In the genomic region with DNA sequence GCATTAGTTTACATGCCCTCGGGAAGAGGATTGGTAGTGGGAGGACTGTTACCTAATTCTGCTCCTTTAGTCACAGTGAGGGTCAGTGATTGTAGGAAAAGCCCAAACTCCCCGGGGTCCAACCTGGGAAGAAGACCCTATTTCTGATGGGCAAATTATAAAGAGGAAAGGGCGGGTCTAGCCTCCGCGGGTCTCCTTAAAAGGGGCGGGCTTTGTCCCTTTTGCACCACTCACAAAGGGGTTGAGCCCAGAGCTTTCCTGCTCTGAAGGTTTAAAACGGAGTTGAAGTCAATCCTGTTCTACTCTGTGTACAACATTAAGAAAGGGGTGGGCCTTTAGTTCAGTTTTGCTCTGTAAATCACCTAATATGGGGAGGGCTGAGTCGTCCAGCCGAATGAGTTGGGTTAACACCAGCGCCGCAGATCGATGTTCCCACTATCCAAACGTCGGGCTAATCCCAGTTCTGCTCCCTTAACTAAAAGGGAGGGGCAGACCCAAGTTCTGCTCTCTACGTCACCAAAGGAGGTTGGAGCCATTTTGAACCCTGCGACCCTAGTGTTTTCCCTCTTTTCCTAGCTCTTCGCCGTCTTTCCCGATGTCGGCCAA, we compare ENCODE assay signal across 1 cellular context.
TF ChIP-seq lines count a peak whose summit lies in the region.

No MANE protein-coding gene starts in this region.

TF ChIP-seq in HepG2, 621 proteins besides CTCF, POLR2A, EP300 and RAD21 (continued from another document and continues in another):
- TF ChIP-seq, protein P1, sequence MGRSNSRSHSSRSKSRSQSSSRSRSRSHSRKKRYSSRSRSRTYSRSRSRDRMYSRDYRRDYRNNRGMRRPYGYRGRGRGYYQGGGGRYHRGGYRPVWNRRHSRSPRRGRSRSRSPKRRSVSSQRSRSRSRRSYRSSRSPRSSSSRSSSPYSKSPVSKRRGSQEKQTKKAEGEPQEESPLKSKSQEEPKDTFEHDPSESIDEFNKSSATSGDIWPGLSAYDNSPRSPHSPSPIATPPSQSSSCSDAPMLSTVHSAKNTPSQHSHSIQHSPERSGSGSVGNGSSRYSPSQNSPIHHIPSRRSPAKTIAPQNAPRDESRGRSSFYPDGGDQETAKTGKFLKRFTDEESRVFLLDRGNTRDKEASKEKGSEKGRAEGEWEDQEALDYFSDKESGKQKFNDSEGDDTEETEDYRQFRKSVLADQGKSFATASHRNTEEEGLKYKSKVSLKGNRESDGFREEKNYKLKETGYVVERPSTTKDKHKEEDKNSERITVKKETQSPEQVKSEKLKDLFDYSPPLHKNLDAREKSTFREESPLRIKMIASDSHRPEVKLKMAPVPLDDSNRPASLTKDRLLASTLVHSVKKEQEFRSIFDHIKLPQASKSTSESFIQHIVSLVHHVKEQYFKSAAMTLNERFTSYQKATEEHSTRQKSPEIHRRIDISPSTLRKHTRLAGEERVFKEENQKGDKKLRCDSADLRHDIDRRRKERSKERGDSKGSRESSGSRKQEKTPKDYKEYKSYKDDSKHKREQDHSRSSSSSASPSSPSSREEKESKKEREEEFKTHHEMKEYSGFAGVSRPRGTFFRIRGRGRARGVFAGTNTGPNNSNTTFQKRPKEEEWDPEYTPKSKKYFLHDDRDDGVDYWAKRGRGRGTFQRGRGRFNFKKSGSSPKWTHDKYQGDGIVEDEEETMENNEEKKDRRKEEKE (IDR thresholded peaks at IDR 0.05) = no peak
- TF ChIP-seq ZNF17 (CRISPR knock-in tag; IDR thresholded peaks at IDR 0.05) (no peak), ZBTB20 (CRISPR knock-in tag; IDR thresholded peaks at IDR 0.05; ENCODE audit: borderline replicate concordance, low read depth) (peak; percentile 52; the same call in 1 of the 2 replicates), NFYC (CRISPR knock-in tag; IDR thresholded peaks at IDR 0.05) (no peak), ZNF850 (CRISPR knock-in tag; conservative IDR thresholded peaks at IDR 0.05) (no peak), ZBTB42 (CRISPR knock-in tag; IDR thresholded peaks at IDR 0.05) (no peak), KDM1A (CRISPR knock-in tag; IDR thresholded peaks at IDR 0.05) (no peak), SIX1 (CRISPR knock-in tag; IDR thresholded peaks at IDR 0.05; ENCODE audit: borderline replicate concordance) (no peak), ZNF224 (CRISPR knock-in tag; IDR thresholded peaks at IDR 0.05) (no peak), YY1 (IDR thresholded peaks at IDR 0.05; ENCODE audit: insufficient read depth, insufficient replicate concordance, low read depth, low read length) (peak; percentile 89), ZSCAN21 (CRISPR knock-in tag; IDR thresholded peaks at IDR 0.05; ENCODE audit: borderline replicate concordance) (no peak), MTA3 (CRISPR knock-in tag; IDR thresholded peaks at IDR 0.05) (no peak), NCOA2 (CRISPR knock-in tag; IDR thresholded peaks at IDR 0.05) (0 out of 2 replicates have a peak, but pooled peaks have one; percentile 1), ZNF782 (CRISPR knock-in tag; IDR thresholded peaks at IDR 0.05; ENCODE audit: borderline replicate concordance) (no peak), SP5 (CRISPR knock-in tag; IDR thresholded peaks at IDR 0.05; ENCODE audit: borderline replicate concordance, low read depth) (no peak), POLR2AphosphoS5 (IDR thresholded peaks at IDR 0.05; ENCODE audit: low read depth, low read length) (peak; percentile 35; the same call in 1 of the 2 replicates), NR2F2 (IDR thresholded peaks at IDR 0.05; ENCODE audit: borderline replicate concordance, low read depth) (no peak), DR1 (CRISPR knock-in tag; IDR thresholded peaks at IDR 0.05) (no peak), ZNF350 (CRISPR knock-in tag; IDR thresholded peaks at IDR 0.05; ENCODE audit: borderline replicate concordance, low read depth) (no peak), FOXJ3 (CRISPR knock-in tag; IDR thresholded peaks at IDR 0.05; ENCODE audit: borderline replicate concordance) (no peak)
- TF ChIP-seq, protein P2, sequence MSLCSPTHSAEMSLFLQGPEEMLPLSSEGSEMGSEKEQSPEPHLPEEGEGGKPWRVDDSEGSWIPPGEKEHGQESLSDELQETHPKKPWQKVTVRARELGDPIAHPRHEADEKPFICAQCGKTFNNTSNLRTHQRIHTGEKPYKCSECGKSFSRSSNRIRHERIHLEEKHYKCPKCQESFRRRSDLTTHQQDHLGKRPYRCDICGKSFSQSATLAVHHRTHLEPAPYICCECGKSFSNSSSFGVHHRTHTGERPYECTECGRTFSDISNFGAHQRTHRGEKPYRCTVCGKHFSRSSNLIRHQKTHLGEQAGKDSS (CRISPR knock-in tag; IDR thresholded peaks at IDR 0.05; ENCODE audit: borderline replicate concordance, low read depth) = no peak; the same call in 1 of the 2 replicates
- TF ChIP-seq, protein P3, sequence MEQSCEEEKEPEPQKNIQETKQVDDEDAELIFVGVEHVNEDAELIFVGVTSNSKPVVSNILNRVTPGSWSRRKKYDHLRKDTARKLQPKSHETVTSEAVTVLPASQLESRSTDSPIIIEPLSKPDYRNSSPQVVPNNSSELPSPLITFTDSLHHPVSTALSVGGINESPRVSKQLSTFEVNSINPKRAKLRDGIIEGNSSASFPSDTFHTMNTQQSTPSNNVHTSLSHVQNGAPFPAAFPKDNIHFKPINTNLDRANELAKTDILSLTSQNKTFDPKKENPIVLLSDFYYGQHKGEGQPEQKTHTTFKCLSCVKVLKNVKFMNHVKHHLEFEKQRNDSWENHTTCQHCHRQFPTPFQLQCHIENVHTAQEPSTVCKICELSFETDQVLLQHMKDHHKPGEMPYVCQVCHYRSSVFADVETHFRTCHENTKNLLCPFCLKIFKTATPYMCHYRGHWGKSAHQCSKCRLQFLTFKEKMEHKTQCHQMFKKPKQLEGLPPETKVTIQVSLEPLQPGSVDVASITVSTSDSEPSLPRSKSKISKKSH (CRISPR knock-in tag; IDR thresholded peaks at IDR 0.05; ENCODE audit: borderline replicate concordance) = no peak; the same call in 1 of the 2 replicates
- TF ChIP-seq, protein P4, sequence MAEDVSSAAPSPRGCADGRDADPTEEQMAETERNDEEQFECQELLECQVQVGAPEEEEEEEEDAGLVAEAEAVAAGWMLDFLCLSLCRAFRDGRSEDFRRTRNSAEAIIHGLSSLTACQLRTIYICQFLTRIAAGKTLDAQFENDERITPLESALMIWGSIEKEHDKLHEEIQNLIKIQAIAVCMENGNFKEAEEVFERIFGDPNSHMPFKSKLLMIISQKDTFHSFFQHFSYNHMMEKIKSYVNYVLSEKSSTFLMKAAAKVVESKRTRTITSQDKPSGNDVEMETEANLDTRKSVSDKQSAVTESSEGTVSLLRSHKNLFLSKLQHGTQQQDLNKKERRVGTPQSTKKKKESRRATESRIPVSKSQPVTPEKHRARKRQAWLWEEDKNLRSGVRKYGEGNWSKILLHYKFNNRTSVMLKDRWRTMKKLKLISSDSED (CRISPR knock-in tag; IDR thresholded peaks at IDR 0.05) = no peak
- TF ChIP-seq, protein P5, sequence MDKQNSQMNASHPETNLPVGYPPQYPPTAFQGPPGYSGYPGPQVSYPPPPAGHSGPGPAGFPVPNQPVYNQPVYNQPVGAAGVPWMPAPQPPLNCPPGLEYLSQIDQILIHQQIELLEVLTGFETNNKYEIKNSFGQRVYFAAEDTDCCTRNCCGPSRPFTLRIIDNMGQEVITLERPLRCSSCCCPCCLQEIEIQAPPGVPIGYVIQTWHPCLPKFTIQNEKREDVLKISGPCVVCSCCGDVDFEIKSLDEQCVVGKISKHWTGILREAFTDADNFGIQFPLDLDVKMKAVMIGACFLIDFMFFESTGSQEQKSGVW (CRISPR knock-in tag; IDR thresholded peaks at IDR 0.05; ENCODE audit: borderline replicate concordance) = no peak
- TF ChIP-seq, protein P6, sequence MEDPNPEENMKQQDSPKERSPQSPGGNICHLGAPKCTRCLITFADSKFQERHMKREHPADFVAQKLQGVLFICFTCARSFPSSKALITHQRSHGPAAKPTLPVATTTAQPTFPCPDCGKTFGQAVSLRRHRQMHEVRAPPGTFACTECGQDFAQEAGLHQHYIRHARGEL (CRISPR knock-in tag; IDR thresholded peaks at IDR 0.05) = no peak
- TF ChIP-seq, protein P7, sequence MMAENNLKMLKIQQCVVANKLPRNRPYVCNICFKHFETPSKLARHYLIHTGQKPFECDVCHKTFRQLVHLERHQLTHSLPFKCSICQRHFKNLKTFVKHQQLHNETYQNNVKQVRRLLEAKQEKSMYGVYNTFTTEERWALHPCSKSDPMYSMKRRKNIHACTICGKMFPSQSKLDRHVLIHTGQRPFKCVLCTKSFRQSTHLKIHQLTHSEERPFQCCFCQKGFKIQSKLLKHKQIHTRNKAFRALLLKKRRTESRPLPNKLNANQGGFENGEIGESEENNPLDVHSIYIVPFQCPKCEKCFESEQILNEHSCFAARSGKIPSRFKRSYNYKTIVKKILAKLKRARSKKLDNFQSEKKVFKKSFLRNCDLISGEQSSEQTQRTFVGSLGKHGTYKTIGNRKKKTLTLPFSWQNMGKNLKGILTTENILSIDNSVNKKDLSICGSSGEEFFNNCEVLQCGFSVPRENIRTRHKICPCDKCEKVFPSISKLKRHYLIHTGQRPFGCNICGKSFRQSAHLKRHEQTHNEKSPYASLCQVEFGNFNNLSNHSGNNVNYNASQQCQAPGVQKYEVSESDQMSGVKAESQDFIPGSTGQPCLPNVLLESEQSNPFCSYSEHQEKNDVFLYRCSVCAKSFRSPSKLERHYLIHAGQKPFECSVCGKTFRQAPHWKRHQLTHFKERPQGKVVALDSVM (CRISPR knock-in tag; IDR thresholded peaks at IDR 0.05) = no peak
- TF ChIP-seq, protein P8, sequence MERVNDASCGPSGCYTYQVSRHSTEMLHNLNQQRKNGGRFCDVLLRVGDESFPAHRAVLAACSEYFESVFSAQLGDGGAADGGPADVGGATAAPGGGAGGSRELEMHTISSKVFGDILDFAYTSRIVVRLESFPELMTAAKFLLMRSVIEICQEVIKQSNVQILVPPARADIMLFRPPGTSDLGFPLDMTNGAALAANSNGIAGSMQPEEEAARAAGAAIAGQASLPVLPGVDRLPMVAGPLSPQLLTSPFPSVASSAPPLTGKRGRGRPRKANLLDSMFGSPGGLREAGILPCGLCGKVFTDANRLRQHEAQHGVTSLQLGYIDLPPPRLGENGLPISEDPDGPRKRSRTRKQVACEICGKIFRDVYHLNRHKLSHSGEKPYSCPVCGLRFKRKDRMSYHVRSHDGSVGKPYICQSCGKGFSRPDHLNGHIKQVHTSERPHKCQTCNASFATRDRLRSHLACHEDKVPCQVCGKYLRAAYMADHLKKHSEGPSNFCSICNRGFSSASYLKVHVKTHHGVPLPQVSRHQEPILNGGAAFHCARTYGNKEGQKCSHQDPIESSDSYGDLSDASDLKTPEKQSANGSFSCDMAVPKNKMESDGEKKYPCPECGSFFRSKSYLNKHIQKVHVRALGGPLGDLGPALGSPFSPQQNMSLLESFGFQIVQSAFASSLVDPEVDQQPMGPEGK (CRISPR knock-in tag; IDR thresholded peaks at IDR 0.05) = 0 out of 2 replicates have a peak, but pooled peaks have one; percentile 6
- TF ChIP-seq, protein P9, sequence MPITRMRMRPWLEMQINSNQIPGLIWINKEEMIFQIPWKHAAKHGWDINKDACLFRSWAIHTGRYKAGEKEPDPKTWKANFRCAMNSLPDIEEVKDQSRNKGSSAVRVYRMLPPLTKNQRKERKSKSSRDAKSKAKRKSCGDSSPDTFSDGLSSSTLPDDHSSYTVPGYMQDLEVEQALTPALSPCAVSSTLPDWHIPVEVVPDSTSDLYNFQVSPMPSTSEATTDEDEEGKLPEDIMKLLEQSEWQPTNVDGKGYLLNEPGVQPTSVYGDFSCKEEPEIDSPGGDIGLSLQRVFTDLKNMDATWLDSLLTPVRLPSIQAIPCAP (CRISPR knock-in tag; IDR thresholded peaks at IDR 0.05; ENCODE audit: low read depth) = no peak
- TF ChIP-seq, protein P10, sequence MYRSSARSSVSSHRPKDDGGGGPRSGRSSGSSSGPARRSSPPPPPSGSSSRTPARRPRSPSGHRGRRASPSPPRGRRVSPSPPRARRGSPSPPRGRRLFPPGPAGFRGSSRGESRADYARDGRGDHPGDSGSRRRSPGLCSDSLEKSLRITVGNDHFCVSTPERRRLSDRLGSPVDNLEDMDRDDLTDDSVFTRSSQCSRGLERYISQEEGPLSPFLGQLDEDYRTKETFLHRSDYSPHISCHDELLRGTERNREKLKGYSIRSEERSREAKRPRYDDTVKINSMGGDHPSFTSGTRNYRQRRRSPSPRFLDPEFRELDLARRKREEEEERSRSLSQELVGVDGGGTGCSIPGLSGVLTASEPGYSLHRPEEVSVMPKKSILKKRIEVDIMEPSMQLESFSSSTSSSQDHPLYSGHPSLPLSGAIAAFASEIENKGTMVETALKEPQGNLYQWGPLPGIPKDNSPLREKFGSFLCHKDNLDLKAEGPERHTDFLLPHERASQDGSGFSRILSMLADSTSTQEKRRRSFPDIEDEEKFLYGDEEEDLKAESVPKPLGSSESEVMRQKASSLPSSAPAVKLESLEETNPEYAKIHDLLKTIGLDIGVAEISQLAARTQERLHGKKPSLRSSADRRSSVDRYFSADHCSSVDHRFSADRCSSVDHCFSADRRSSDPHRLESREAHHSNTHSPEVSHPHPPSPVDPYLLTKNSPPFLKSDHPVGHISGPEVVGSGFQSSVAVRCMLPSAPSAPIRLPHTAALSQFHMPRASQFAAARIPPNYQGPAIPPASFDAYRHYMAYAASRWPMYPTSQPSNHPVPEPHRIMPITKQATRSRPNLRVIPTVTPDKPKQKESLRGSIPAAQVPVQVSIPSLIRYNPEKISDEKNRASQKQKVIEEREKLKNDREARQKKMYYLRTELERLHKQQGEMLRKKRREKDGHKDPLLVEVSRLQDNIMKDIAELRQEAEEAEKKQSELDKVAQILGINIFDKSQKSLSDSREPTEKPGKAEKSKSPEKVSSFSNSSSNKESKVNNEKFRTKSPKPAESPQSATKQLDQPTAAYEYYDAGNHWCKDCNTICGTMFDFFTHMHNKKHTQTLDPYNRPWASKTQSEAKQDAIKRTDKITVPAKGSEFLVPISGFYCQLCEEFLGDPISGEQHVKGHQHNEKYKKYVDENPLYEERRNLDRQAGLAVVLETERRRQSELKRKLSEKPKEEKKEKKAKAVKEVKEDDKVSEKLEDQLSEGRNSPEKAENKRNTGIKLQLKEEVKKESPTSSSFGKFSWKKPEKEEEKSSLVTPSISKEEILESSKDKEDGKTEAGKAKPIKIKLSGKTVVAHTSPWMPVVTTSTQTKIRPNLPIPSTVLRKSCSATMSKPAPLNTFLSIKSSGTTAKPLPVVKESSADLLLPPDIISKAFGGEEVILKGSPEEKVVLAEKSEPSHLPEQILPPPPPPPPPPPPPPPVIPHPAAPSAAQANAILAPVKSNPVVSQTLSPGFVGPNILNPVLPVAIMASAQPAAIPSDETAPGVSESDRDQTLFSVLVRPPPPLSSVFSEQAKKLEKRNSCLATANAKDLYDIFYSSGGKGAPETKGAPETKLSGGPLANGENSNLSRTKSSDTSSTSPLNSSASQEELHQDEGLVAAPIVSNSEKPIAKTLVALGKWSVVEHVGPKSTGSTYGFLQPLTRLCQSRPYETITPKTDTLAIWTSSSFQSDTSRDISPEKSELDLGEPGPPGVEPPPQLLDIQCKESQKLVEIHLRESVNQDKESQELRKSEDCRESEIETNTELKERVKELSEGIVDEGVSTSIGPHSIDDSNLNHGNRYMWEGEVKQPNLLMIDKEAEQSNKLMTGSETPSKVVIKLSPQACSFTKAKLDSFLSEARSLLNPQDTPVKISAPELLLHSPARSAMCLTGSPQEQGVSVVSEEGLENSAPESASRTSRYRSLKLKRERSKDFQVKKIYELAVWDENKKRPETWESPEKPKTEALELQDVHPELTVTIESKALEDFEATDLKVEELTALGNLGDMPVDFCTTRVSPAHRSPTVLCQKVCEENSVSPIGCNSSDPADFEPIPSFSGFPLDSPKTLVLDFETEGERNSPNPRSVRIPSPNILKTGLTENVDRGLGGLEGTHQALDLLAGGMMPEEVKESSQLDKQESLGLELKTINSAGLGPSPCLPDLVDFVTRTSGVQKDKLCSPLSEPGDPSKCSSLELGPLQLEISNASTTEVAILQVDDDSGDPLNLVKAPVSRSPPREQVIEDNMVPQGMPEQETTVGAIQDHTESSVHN (CRISPR knock-in tag; IDR thresholded peaks at IDR 0.05) = no peak
